In the genomic region with DNA sequence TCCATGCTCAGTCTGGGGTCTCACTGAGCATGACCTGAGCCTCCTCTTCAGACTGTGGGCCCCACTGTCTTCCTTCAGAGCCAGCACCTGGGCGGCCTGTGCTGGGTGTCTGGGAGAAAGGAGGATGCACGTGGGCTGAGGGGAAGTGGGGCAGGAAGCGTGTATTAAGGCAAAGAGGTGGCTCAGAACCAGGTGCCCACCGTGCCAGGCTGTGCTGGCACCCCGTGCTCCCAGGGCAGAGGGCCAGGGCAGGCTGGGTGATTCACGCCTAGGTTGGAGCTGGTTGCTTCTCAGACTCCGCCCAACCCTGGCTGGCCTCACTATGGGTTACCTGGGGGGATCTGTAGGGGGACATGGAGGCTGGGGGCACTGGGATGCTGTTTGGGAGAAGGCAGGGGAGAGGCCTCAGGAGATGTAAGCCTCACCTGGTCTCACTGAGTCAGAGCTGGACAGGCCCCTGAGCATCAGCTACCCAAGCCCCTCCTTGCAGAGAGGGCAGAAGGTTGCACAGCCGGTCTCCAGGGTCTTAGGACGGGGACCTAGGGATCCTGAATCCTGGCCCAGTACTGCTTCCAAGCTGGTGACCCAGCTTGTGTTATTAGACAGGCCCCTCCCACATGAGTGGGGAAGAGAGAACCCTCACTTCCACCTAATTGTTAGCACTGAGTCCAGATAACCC, we compare ENCODE assay signal across 20 cellular contexts. TPM values are rescaled to one million over a fixed set of nuclear protein-coding genes. Genes with fewer than 3 reads are reported as not detected.
DNase-seq lines count a peak whose midpoint lies in the region; ATAC-seq and TF ChIP-seq lines count a peak whose summit lies in the region.
"Had no signal": no experiment of that assay in that cellular context is flagged by ENCODE, and none has a peak within 500 bp of the region (broad histone marks: within the 10 kb centered on the region; RNA-seq: fewer than 3 reads in every experiment).

No MANE protein-coding gene starts in this region.

- no peak overlapping the region for H3K4me3 Mint-ChIP-seq in MCF 10A (ENCODE audit: unreplicated experiment)
- peak overlapping the region in 7 of 10 donors; percentile 2 to 76 (median 56) for H3K4me3 Mint-ChIP-seq in naive thymus-derived CD4-positive, alpha-beta T cell
- no peak overlapping the region for H3K4me3 Mint-ChIP-seq in type B pancreatic cell
- H3K4me3 Mint-ChIP-seq: activated T-helper 1 cell treated with anti-CD3 and anti-CD28 coated beads, Interleukin-12 subunit alpha, Interleukin-12 subunit beta, Interleukin-2, Interleukin-4 antibody, amounts not matched to agents 30 ng/mL and 10 ng/mL and 1 ng/mL, durations not matched to agents 14 hours and 24 hours and 36 hours had no signal

- H3K9me3 ChIP-seq in breast epithelium: no peaks in the 10 kb centered on the region
- H3K9me3 ChIP-seq in naive thymus-derived CD4-positive, alpha-beta T cell (ENCODE audit: control insufficient read depth in 2 of 3, low read length in 3 of 3): no peaks in the 10 kb centered on the region
- H3K9me3 ChIP-seq: colonic mucosa, neutrophil, uterus had no signal

- H3K27ac ChIP-seq in breast epithelium: no peak overlapping the region
- H3K27ac ChIP-seq in coronary artery: no peak overlapping the region
- peak overlapping the region; percentile 35 for H3K27ac ChIP-seq in naive thymus-derived CD4-positive, alpha-beta T cell (ENCODE audit: low read depth, low read length)
- H3K27ac ChIP-seq: colonic mucosa, HL-60, neutrophil, SK-N-MC, uterus had no signal

- peak; percentile 29 for ATAC-seq in naive thymus-derived CD4-positive, alpha-beta T cell

- H3K27ac Mint-ChIP-seq in MCF 10A (ENCODE audit: low read depth, unreplicated experiment): peak overlapping the region; percentile 62
- H3K27ac Mint-ChIP-seq in naive thymus-derived CD4-positive, alpha-beta T cell: peak overlapping the region in 6 of 9 donors; percentile 12 to 80 (median 60)
- H3K27ac Mint-ChIP-seq in type B pancreatic cell: no peak overlapping the region
- H3K27ac Mint-ChIP-seq: activated T-helper 1 cell treated with anti-CD3 and anti-CD28 coated beads, Interleukin-12 subunit alpha, Interleukin-12 subunit beta, Interleukin-2, Interleukin-4 antibody, amounts not matched to agents 30 ng/mL and 10 ng/mL and 1 ng/mL, durations not matched to agents 14 hours and 24 hours and 36 hours had no signal

- intact Hi-C loops in MCF 10A (cut with micrococcal nuclease): no loop called here
- intact Hi-C loops in breast epithelium (cut with DNase I; ENCODE audit: low total_unique reads): no loop called here
- intact Hi-C loops in naive thymus-derived CD4-positive, alpha-beta T cell (cut with micrococcal nuclease): loop anchor here in 1 of 2 donors (10.0 kb wide), 1 partner anchor 52 kb away; no protein-coding TSS in a partner anchor

- H3K36me3 ChIP-seq in breast epithelium: no peaks in the 10 kb centered on the region
- no peaks in the 10 kb centered on the region for H3K36me3 ChIP-seq in naive thymus-derived CD4-positive, alpha-beta T cell (ENCODE audit: control insufficient read depth in 2 of 3, insufficient read depth in 3 of 3, low read length in 3 of 3)
- H3K36me3 ChIP-seq: colonic mucosa, neutrophil, uterus had no signal

- H3K36me3 Mint-ChIP-seq in MCF 10A (ENCODE audit: insufficient read depth, unreplicated experiment) (no peaks in the 10 kb centered on the region), type B pancreatic cell (no peaks in the 10 kb centered on the region)
- peaks cover 0 to 5% (median 0%) of the 10 kb centered on the region in 5 donors for H3K36me3 Mint-ChIP-seq in naive thymus-derived CD4-positive, alpha-beta T cell

- DNase-seq in MCF 10A (ENCODE audit: unreplicated experiment) (peak; percentile 61), breast epithelium (ENCODE audit: low spot score in 2 of 2) (no peak), coronary artery (ENCODE audit: low spot score) (peak; percentile 41), type B pancreatic cell (ENCODE audit: extremely low spot score, unreplicated experiment) (peak; percentile 45), DMS153 (lab: John Stamatoyannopoulos, UW) (no peak), COR-L47 (lab: John Stamatoyannopoulos, UW) (no peak), DMS153 treated with DMSO at 0.1 percent for 48 hours (lab: John Stamatoyannopoulos, UW; ENCODE audit: unreplicated experiment) (no peak)
- peak in 3 of 9 donors; percentile 9 to 23 (median 11) for DNase-seq in naive thymus-derived CD4-positive, alpha-beta T cell
- DNase-seq: activated CD4-positive, alpha-beta T cell treated with anti-CD3 and anti-CD28 coated beads, Interleukin-2, amount 50 U/mL, for 1 hour; Calu3; colonic mucosa; Kasumi-1; midbrain; NCI-H187 treated with DMSO at 0.1 percent for 48 hours; NCI-H524; uterus had no signal

- H3K27me3 Mint-ChIP-seq in MCF 10A (ENCODE audit: insufficient read depth, unreplicated experiment) (no peaks in the 10 kb centered on the region), type B pancreatic cell (peaks cover 2% of the 10 kb centered on the region)
- H3K27me3 Mint-ChIP-seq in naive thymus-derived CD4-positive, alpha-beta T cell: peaks cover 0 to 2% (median 0%) of the 10 kb centered on the region in 5 donors

- no TSS peak for BruUV-seq in MCF 10A (replicated peaks; lab: Mats Ljungman, UMichigan)

- POLR2A ChIA-PET in MCF 10A (lab: Yijun Ruan, JAX): interaction anchor here (0.7 to 0.9 kb wide), 2 partner anchors 12 to 249 kb away, joined by 4 read pairs; no protein-coding TSS in a partner anchor
- POLR2A ChIA-PET in naive thymus-derived CD4-positive, alpha-beta T cell (lab: Charles Lee): no interaction called here

- no peaks in the 10 kb centered on the region for H3K27me3 ChIP-seq in breast epithelium
- H3K27me3 ChIP-seq in naive thymus-derived CD4-positive, alpha-beta T cell (ENCODE audit: control insufficient read depth in 2 of 2, insufficient read depth in 2 of 2, low read length in 2 of 2): no peaks in the 10 kb centered on the region
- H3K27me3 ChIP-seq: colonic mucosa, neutrophil had no signal

- no peaks in the 10 kb centered on the region for H3K9me3 Mint-ChIP-seq in MCF 10A (ENCODE audit: unreplicated experiment)
- peaks cover 0 to 18% (median 5%) of the 10 kb centered on the region in 11 donors for H3K9me3 Mint-ChIP-seq in naive thymus-derived CD4-positive, alpha-beta T cell
- H3K9me3 Mint-ChIP-seq in type B pancreatic cell: no peaks in the 10 kb centered on the region

- H3K4me1 Mint-ChIP-seq in MCF 10A (ENCODE audit: insufficient read depth, unreplicated experiment) (peaks cover 27% of the 10 kb centered on the region), type B pancreatic cell (ENCODE audit: unreplicated experiment) (peaks cover 7% of the 10 kb centered on the region)
- peaks cover 13 to 68% (median 29%) of the 10 kb centered on the region in 7 donors for H3K4me1 Mint-ChIP-seq in naive thymus-derived CD4-positive, alpha-beta T cell

- TF ChIP-seq CTCF in MCF 10A (IDR thresholded peaks at IDR 0.05; ENCODE audit: unreplicated experiment): no peak
- no peak for TF ChIP-seq CTCF in breast epithelium (IDR thresholded peaks at IDR 0.05)
- no peak for TF ChIP-seq CTCF in coronary artery (IDR thresholded peaks at IDR 0.05)
- no peak for TF ChIP-seq CTCF in type B pancreatic cell (conservative IDR thresholded peaks at IDR 0.05)

- CTCF ChIA-PET in MCF 10A (lab: Yijun Ruan, JAX): interaction anchor here (0.5 kb wide), 1 partner anchor 307 kb away, joined by 3 read pairs; no protein-coding TSS in a partner anchor
- CTCF ChIA-PET in naive thymus-derived CD4-positive, alpha-beta T cell (lab: Charles Lee): interaction anchor here (0.6 kb wide), 1 partner anchor 1395 kb away, joined by 5 read pairs; no protein-coding TSS in a partner anchor

- H3K4me3 ChIP-seq in breast epithelium (no peak overlapping the region), coronary artery (no peak overlapping the region)
- no peak overlapping the region for H3K4me3 ChIP-seq in naive thymus-derived CD4-positive, alpha-beta T cell (ENCODE audit: low read length)
- H3K4me3 ChIP-seq: colonic mucosa, SK-N-MC, uterus had no signal

- no peaks in the 10 kb centered on the region for H3K4me1 ChIP-seq in breast epithelium
- H3K4me1 ChIP-seq in naive thymus-derived CD4-positive, alpha-beta T cell (ENCODE audit: control insufficient read depth in 2 of 2, insufficient read depth in 2 of 2, low read length in 2 of 2): peaks cover 8 to 18% of the 10 kb centered on the region in 2 donors
- H3K4me1 ChIP-seq: colonic mucosa, uterus had no signal

- TF ChIP-seq POLR2A in breast epithelium (IDR thresholded peaks at IDR 0.05): no peak

RNA-seq across cellular contexts. Expression of a gene that starts 18.6 kb away (rescaled TPM):
- total RNA-seq in MCF 10A (2022) (0.10 and 0.58 TPM in 2 replicates), breast epithelium (under 1 TPM in 1 of 3 donors, not detected in 2; 0.33 TPM), type B pancreatic cell (ENCODE audit: low replicate concordance) (21.2 and 35.5 TPM in 2 replicates)
- not detected for total RNA-seq in naive thymus-derived CD4-positive, alpha-beta T cell
- polyA plus RNA-seq in naive thymus-derived CD4-positive, alpha-beta T cell: not detected
- total RNA-seq: activated T-helper 1 cell treated with anti-CD3 and anti-CD28 coated beads, Interleukin-12 subunit alpha, Interleukin-12 subunit beta, Interleukin-2, Interleukin-4 antibody, amounts not matched to agents 30 ng/mL and 10 ng/mL and 1 ng/mL, durations not matched to agents 14 hours and 24 hours and 36 hours had no signal

Comparison
In these comparisons a context has a peak if more than half of its experiments do, and no peak if none do; other contexts are left out.
1. DNase-seq: peak in MCF 10A (single experiment), coronary artery (single experiment) and type B pancreatic cell (single experiment); none in breast epithelium (0 of 2), DMS153 (single experiment), COR-L47 (single experiment) and DMS153 treated with DMSO at 0.1 percent for 48 hours (single experiment).
2. H3K4me3 Mint-ChIP-seq: peak in naive thymus-derived CD4-positive, alpha-beta T cell (7 of 10); none in MCF 10A (single experiment) and type B pancreatic cell (single experiment).
3. RNA of a gene that starts 18.6 kb away (total RNA-seq): 21.2 to 35.5 TPM in type B pancreatic cell; 0.10 to 0.58 TPM in MCF 10A, 0.33 TPM in breast epithelium and not detected in naive thymus-derived CD4-positive, alpha-beta T cell; every median in the first group is over 10 times any median in the second.